Comparison of ENCODE assay signal across 9 cellular contexts in genomic region chr9:114806571-114806970, GRCh38. TPM values are rescaled to one million over a fixed set of nuclear protein-coding genes. Genes with fewer than 3 reads are reported as not detected.
DNase-seq lines count a peak whose midpoint lies in the region; ATAC-seq and TF ChIP-seq lines count a peak whose summit lies in the region.
"Had no signal": no experiment of that assay in that cellular context is flagged by ENCODE, and none has a peak within 500 bp of the region (broad histone marks: within the 10 kb centered on the region; RNA-seq: fewer than 3 reads in every experiment).

No MANE protein-coding gene starts in this region.

- no CpG with 5 or more reads among the region's 2 CpGs for WGBS in mesendoderm (ENCODE audit: extremely low coverage, insufficient coverage, low lambda C conversion rate)

- no peak overlapping the region for H4K8ac ChIP-seq in mesendoderm (ENCODE audit: low read depth, low read length)

- H3K27me3 Mint-ChIP-seq in naive B cell, result peaks cover 0 to 10% (median 6%) of the 10 kb centered on the region in 3 donors

- H3K27ac Mint-ChIP-seq in naive B cell, result peak overlapping the region in 4 of 6 donors; percentile 80 to 93 (median 84)

- DNase-seq in Peyer's patch (peak in 1 of 3 donors; percentile 61), naive B cell (no peak), mesendoderm (no peak), glomerular visceral epithelial cell (ENCODE audit: extremely low spot score) (no peak), Right ventricle myocardium superior (no peak)
- DNase-seq in stimulated activated CD4-positive, alpha-beta T cell treated with anti-CD3 and anti-CD28 coated beads, Interleukin-12 subunit alpha, Interleukin-12 subunit beta, amount 100 ng/mL, for 4 hours, result no peak
- DNase-seq: testis had no signal

- H3K36me3 ChIP-seq in Peyer's patch, result no peaks in the 10 kb centered on the region
- no peaks in the 10 kb centered on the region for H3K36me3 ChIP-seq in mesendoderm (ENCODE audit: control insufficient read depth, insufficient read depth, low read length)

- no peak overlapping the region for H3K18ac ChIP-seq in mesendoderm (ENCODE audit: low read length)

- no peaks in the 10 kb centered on the region for H3K79me1 ChIP-seq in mesendoderm (ENCODE audit: low read length)

- no peak overlapping the region for H3K4ac ChIP-seq in mesendoderm (ENCODE audit: low read depth, low read length)

- H3K4me3 ChIP-seq in Peyer's patch (no peak overlapping the region), mesendoderm (ENCODE audit: low read length) (no peak overlapping the region)
- H3K4me3 ChIP-seq: testis had no signal

- no peak overlapping the region for H2BK5ac ChIP-seq in mesendoderm (ENCODE audit: low read length)

- no peak for TF ChIP-seq POLR2A in Peyer's patch (IDR thresholded peaks at IDR 0.05)

- no peak overlapping the region for H2AK5ac ChIP-seq in mesendoderm (ENCODE audit: low read length)

- peak overlapping the region; percentile 44 to 89 (median 78) for H3K4me3 Mint-ChIP-seq in naive B cell

- intact Hi-C loops in Right ventricle myocardium superior (cut with DNase I), result no loop called here

- no peak overlapping the region for H4K5ac ChIP-seq in mesendoderm (ENCODE audit: low read length)

- H2BK15ac ChIP-seq in mesendoderm (replicated peaks; ENCODE audit: low read depth), result no peak overlapping the region

- no peak overlapping the region for H3K23ac ChIP-seq in mesendoderm (ENCODE audit: low read length)

- H3K4me2 ChIP-seq in mesendoderm (ENCODE audit: low read length), result no peak overlapping the region

- H3K4me1 Mint-ChIP-seq in naive B cell, result peaks cover 36 to 41% (median 37%) of the 10 kb centered on the region in 3 donors

- H3K4me1 ChIP-seq in Peyer's patch (peaks cover 5 to 38% (median 14%) of the 10 kb centered on the region in 4 donors), mesendoderm (ENCODE audit: control insufficient read depth, low read depth, low read length) (peaks cover 5% of the 10 kb centered on the region)

- no peak overlapping the region for H2BK120ac ChIP-seq in mesendoderm (ENCODE audit: low read depth, low read length)

- TF ChIP-seq CTCF in Peyer's patch (IDR thresholded peaks at IDR 0.05), result no peak

- H3K27me3 ChIP-seq in Peyer's patch, result no peaks in the 10 kb centered on the region
- no peaks in the 10 kb centered on the region for H3K27me3 ChIP-seq in mesendoderm (ENCODE audit: insufficient read depth, low read length, poor library complexity)
- H3K27me3 ChIP-seq: testis had no signal

- no peak overlapping the region for H3K56ac ChIP-seq in mesendoderm (ENCODE audit: low read length)

- peak; percentile 32 for ATAC-seq in GM18870 (IDR thresholded peaks at IDR 0.05; ENCODE audit: unreplicated experiment)
- peak; percentile 42 for ATAC-seq in HG02642 (IDR thresholded peaks at IDR 0.05; ENCODE audit: poor library complexity, unreplicated experiment)
- no peak for ATAC-seq in naive B cell (ENCODE audit: low read depth in 2 of 2)
- no peak for ATAC-seq in Right ventricle myocardium superior (ENCODE audit: poor library complexity)

- H3K79me2 ChIP-seq in mesendoderm (ENCODE audit: control insufficient read depth, insufficient read depth, low read length), result no peaks in the 10 kb centered on the region

- no peak overlapping the region for H3K9ac ChIP-seq in mesendoderm (ENCODE audit: low read length)

- no peaks in the 10 kb centered on the region for H3K9me3 ChIP-seq in Peyer's patch
- H3K9me3 ChIP-seq: testis had no signal

- H3K9me3 Mint-ChIP-seq in naive B cell, result no peaks in the 10 kb centered on the region

- no peaks in the 10 kb centered on the region for H3K36me3 Mint-ChIP-seq in naive B cell

- peak overlapping the region in 3 of 4 donors; percentile 32 to 82 (median 73) for H3K27ac ChIP-seq in Peyer's patch
- no peak overlapping the region for H3K27ac ChIP-seq in mesendoderm (ENCODE audit: low read depth, low read length)
- H3K27ac ChIP-seq: testis had no signal

RNA-seq across cellular contexts. Expression of gene TNFSF15, which starts 0.7 kb away (rescaled TPM):
- total RNA-seq in Peyer's patch, result 1 to 10 TPM in 3 of 4 donors, under 1 TPM in 1; 0.83 to 2.3 (median 1.6) TPM
- under 1 TPM in 1 of 6 donors, not detected in 5; 0.16 TPM for polyA plus RNA-seq in naive B cell (ENCODE audit: low read depth in 6 of 6)
- 0.13 TPM for polyA plus RNA-seq in mesendoderm (2013, experiment 1 of 2)
- polyA plus RNA-seq in mesendoderm (2013, experiment 2 of 2), result 0.11 TPM
- not detected for total RNA-seq in Right ventricle myocardium superior

Comparison
In these comparisons a context has a peak if more than half of its experiments do, and no peak if none do; other contexts are left out.
1. ATAC-seq: peak in GM18870 (single experiment) and HG02642 (single experiment); none in naive B cell (0 of 2) and Right ventricle myocardium superior (single experiment).